ENCODE assay signal across 8 cellular contexts in the genomic region with DNA sequence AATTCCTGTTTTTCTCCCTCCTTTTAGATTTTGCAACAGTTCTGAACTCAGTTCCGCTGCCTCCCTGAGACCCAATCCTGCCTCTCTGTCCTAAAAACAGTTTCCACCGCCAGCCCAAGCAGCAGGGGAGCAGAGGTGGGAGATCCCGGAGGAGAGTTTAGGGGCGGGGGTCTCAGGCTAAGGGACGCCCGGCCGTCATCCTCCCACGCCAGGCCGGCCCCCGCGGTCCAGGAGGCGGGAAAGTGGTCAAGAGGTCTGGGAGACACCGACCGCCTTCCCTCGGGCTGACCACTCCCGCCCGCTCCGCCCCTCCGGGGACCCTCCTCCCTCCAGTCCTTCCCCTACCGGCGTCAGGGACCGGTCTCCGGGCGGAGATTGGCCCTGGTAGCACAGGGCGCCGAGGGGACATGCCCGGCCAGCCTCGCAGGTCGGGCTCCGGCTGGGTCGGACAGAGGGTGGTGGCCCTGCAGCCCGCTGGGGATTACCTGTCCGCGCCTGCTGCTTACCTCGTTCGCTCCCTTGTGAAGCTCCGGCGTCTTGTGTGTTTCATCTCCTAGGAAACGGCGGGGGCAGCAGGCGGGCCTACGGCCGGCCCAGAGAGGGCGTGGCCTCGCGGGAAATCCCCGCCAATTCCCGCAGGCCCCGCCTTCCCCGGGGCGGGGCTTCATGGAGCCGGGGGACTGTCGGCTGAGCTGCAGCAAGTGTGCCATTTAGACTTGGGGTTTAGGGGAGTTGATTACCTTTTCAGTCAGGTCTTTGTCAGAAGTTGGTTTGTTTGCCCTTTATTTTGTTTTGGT. TPM values are rescaled to one million over a fixed set of nuclear protein-coding genes. Genes with fewer than 3 reads are reported as not detected.
DNase-seq lines count a peak whose midpoint lies in the region; ATAC-seq and TF ChIP-seq lines count a peak whose summit lies in the region.

TSS of gene MAK (minus strand) at position 543 of the 797 bp plus-strand sequence. CDS start 7,891 bp downstream, outside the sequence.

- TF ChIP-seq CTCF in C4-2B (conservative IDR thresholded peaks at IDR 0.05) = no peak
- no peak for TF ChIP-seq CTCF in lower lobe of right lung (IDR thresholded peaks at IDR 0.05)

- intact Hi-C loops in lower lobe of right lung (cut with DNase I) = no loop called here

- peaks cover 8% of the 10 kb centered on the region for H3K4me1 ChIP-seq in lower lobe of right lung

- H3K36me3 ChIP-seq in lower lobe of right lung = no peaks in the 10 kb centered on the region

- peak within 1 kb of the TSS; percentile 58 for H3K27ac ChIP-seq in C4-2B
- peak within 1 kb of the TSS; percentile 86 for H3K27ac ChIP-seq in lower lobe of right lung

- DNase-seq in NCI-H69 (lab: John Stamatoyannopoulos, UW) (peak; percentile 98), ecto neural progenitor cell (ENCODE audit: low spot score) (peak; percentile 95), lower lobe of right lung (peak; percentile 92)
- peak; percentile 80 to 85 for DNase-seq in activated CD4-positive, alpha-beta T cell treated with anti-CD3 and anti-CD28 coated beads, Interleukin-2, amount 50 U/mL, for 48 hours
- peak; percentile 72 to 77 for DNase-seq in stimulated activated CD4-positive, alpha-beta T cell treated with anti-CD3 and anti-CD28 coated beads, Interleukin-4, amount 100 ng/mL, for 48 hours (ENCODE audit: low read depth in 2 of 2)

- H3K27me3 ChIP-seq in lower lobe of right lung (ENCODE audit: low read depth) = peaks cover 6% of the 10 kb centered on the region

- H3K9me3 ChIP-seq in lower lobe of right lung = no peaks in the 10 kb centered on the region

- ATAC-seq in GM19372 (IDR thresholded peaks at IDR 0.05; ENCODE audit: low read depth, unreplicated experiment) = peak; percentile 85
- ATAC-seq in HG03520 (IDR thresholded peaks at IDR 0.05; ENCODE audit: unreplicated experiment) = peak; percentile 78
- ATAC-seq in lower lobe of right lung = peak; percentile 98

- peak within 1 kb of the TSS; percentile 76 for H3K4me3 ChIP-seq in lower lobe of right lung

RNA-seq across cellular contexts. Expression of gene MAK, which starts in this region (rescaled TPM):
- total RNA-seq in lower lobe of right lung = 1.3 TPM

Comparison
In these comparisons a context has a peak if more than half of its experiments do, and no peak if none do; other contexts are left out.
1. Peak in every context shown above with its lines: DNase-seq, ATAC-seq, H3K4me3 ChIP-seq and H3K27ac ChIP-seq.